In genomic region chr3:182809523-182809922, GRCh38 we compare ENCODE assay signal across 23 cellular contexts. TPM values are rescaled to one million over a fixed set of nuclear protein-coding genes. Genes with fewer than 3 reads are reported as not detected.
DNase-seq lines count a peak whose midpoint lies in the region; ATAC-seq and TF ChIP-seq lines count a peak whose summit lies in the region.
"Had no signal": no experiment of that assay in that cellular context is flagged by ENCODE, and none has a peak within 500 bp of the region (broad histone marks: within the 10 kb centered on the region; RNA-seq: fewer than 3 reads in every experiment).

No MANE protein-coding gene starts in this region.

- no peak overlapping the region for H3K4me2 ChIP-seq in PC-9
- H3K4me2 ChIP-seq: A549 had no signal

- H3K4me1 ChIP-seq in PC-9 (replicated peaks; ENCODE audit: insufficient read depth) (no peaks in the 10 kb centered on the region), adipocyte (ENCODE audit: control insufficient read depth, insufficient read depth, low read length) (peaks cover 36% of the 10 kb centered on the region)
- H3K4me1 ChIP-seq in CD8-positive, alpha-beta T cell (ENCODE audit: insufficient read depth, low read length): peaks cover 37% of the 10 kb centered on the region
- H3K4me1 ChIP-seq: A549 had no signal

- peaks cover 32% of the 10 kb centered on the region for H3K36me3 Mint-ChIP-seq in CD8-positive, alpha-beta T cell
- H3K36me3 Mint-ChIP-seq in type B pancreatic cell: peaks cover 6% of the 10 kb centered on the region

- no peak overlapping the region for H3K9ac ChIP-seq in adipocyte (ENCODE audit: low read length)

- no peaks in the 10 kb centered on the region for H3K9me2 ChIP-seq in PC-9 (ENCODE audit: insufficient read depth)

- 0 out of 2 replicates have a peak overlapping the region, but pooled peaks have one; percentile 0 for H3K27ac ChIP-seq in PC-9
- H3K27ac ChIP-seq in CD8-positive, alpha-beta T cell (ENCODE audit: low read depth, low read length): no peak overlapping the region
- H3K27ac ChIP-seq: A549, SJSA1 had no signal

- TF ChIP-seq CTCF in PC-9 (conservative IDR thresholded peaks at IDR 0.05) (no peak), foreskin fibroblast (IDR thresholded peaks at IDR 0.05; ENCODE audit: low read depth, low read length) (no peak), type B pancreatic cell (conservative IDR thresholded peaks at IDR 0.05) (no peak)
- TF ChIP-seq CTCF in CD8-positive, alpha-beta T cell (IDR thresholded peaks at IDR 0.05): no peak

- H3K9me3 ChIP-seq in PC-9 (ENCODE audit: insufficient read depth, low read depth): no peaks in the 10 kb centered on the region
- H3K9me3 ChIP-seq in adipocyte (ENCODE audit: control insufficient read depth, low read length): no peaks in the 10 kb centered on the region
- no peaks in the 10 kb centered on the region for H3K9me3 ChIP-seq in CD8-positive, alpha-beta T cell (ENCODE audit: low read length)
- H3K9me3 ChIP-seq: A549, SJSA1 had no signal

- H3K4me3 ChIP-seq in PC-9 (no peak overlapping the region), adipocyte (ENCODE audit: low read length) (no peak overlapping the region), foreskin fibroblast (ENCODE audit: low read depth in 1 of 2, low read length in 2 of 2) (no peak overlapping the region)
- no peak overlapping the region for H3K4me3 ChIP-seq in CD8-positive, alpha-beta T cell (ENCODE audit: low read depth, low read length)
- H3K4me3 ChIP-seq: A549, SJSA1 had no signal

- H2AFZ ChIP-seq in PC-9: no peak overlapping the region

- CTCF ChIA-PET in PC-9 (lab: Charles Lee): no interaction called here
- CTCF ChIA-PET in CD8-positive, alpha-beta T cell (lab: Charles Lee): no interaction called here

- peaks cover 73% of the 10 kb centered on the region for H3K4me1 Mint-ChIP-seq in CD8-positive, alpha-beta T cell (ENCODE audit: low read depth)
- H3K4me1 Mint-ChIP-seq in type B pancreatic cell (ENCODE audit: unreplicated experiment): peaks cover 15% of the 10 kb centered on the region

- ATAC-seq in CD8-positive, alpha-beta T cell: no peak
- ATAC-seq: A549, HCT116, Right ventricle myocardium inferior had no signal

- peak; percentile 41 for DNase-seq in EL
- peak in 1 of 2 experiments; percentile 66 for DNase-seq in PC-9
- DNase-seq in adipocyte (ENCODE audit: low read depth): peak; percentile 55
- DNase-seq in foreskin fibroblast: peak; percentile 9 to 44
- no peak for DNase-seq in AG20443 (ENCODE audit: low spot score)
- DNase-seq in CD8-positive, alpha-beta T cell: no peak
- no peak for DNase-seq in NOMO-1 treated with dmso at 0.1 percent for 144 hours (lab: John Stamatoyannopoulos, UW; ENCODE audit: unreplicated experiment)
- no peak for DNase-seq in type B pancreatic cell (ENCODE audit: extremely low spot score, unreplicated experiment)
- DNase-seq: CD4-positive, CD25-positive, alpha-beta regulatory T cell; DND-41; GDM1; GOT3; NCI-H1092; NCI-H1436; NCI-H1930; NCI-H2227 treated with DMSO at 0.1 percent for 48 hours; NCI-H510A; NK-92 treated with Interleukin-12 subunit alpha and Interleukin-12 subunit beta, amount 100 ng/mL, for 24 hours; OCI-M1 had no signal

- H3F3A ChIP-seq in PC-9 (ENCODE audit: insufficient read depth, low read depth): no peaks in the 10 kb centered on the region

- intact Hi-C loops in PC-9 (cut with micrococcal nuclease; ENCODE audit: unreplicated experiment): no loop called here
- intact Hi-C loops in CD8-positive, alpha-beta T cell (cut with DNase I, micrococcal nuclease): no loop called here

- H3K27me3 ChIP-seq in PC-9 (ENCODE audit: insufficient read depth, low read depth) (no peaks in the 10 kb centered on the region), adipocyte (replicated peaks; ENCODE audit: control insufficient read depth, insufficient read depth, low read length) (no peaks in the 10 kb centered on the region)
- no peaks in the 10 kb centered on the region for H3K27me3 ChIP-seq in CD8-positive, alpha-beta T cell (ENCODE audit: insufficient read depth, low read length)
- H3K27me3 ChIP-seq: SJSA1 had no signal

- H3K79me2 ChIP-seq in PC-9 (ENCODE audit: low read depth): peaks cover 76% of the 10 kb centered on the region

- H3K27me3 Mint-ChIP-seq in CD8-positive, alpha-beta T cell (ENCODE audit: low read depth): no peaks in the 10 kb centered on the region
- H3K27me3 Mint-ChIP-seq in type B pancreatic cell: no peaks in the 10 kb centered on the region
- H3K27me3 Mint-ChIP-seq: CD4-positive, CD25-positive, alpha-beta regulatory T cell had no signal

- no peaks in the 10 kb centered on the region for H3K9me3 Mint-ChIP-seq in CD8-positive, alpha-beta T cell
- H3K9me3 Mint-ChIP-seq in type B pancreatic cell: no peaks in the 10 kb centered on the region
- H3K9me3 Mint-ChIP-seq: CD4-positive, CD25-positive, alpha-beta regulatory T cell had no signal

- POLR2A ChIA-PET in PC-9 (lab: Charles Lee; ENCODE audit: unreplicated experiment): interaction anchor here (0.6 kb wide), 1 partner anchor 99 kb away, joined by 8 read pairs; no protein-coding TSS in a partner anchor
- POLR2A ChIA-PET in CD8-positive, alpha-beta T cell (lab: Charles Lee): no interaction called here

- H3K27ac Mint-ChIP-seq in CD8-positive, alpha-beta T cell: no peak overlapping the region
- H3K27ac Mint-ChIP-seq in type B pancreatic cell: no peak overlapping the region
- H3K27ac Mint-ChIP-seq: CD4-positive, CD25-positive, alpha-beta regulatory T cell had no signal

- H3K36me3 ChIP-seq in PC-9 (ENCODE audit: low read depth) (no peaks in the 10 kb centered on the region), adipocyte (ENCODE audit: control insufficient read depth, insufficient read depth, low read length, severe bottlenecking) (no peaks in the 10 kb centered on the region)
- no peaks in the 10 kb centered on the region for H3K36me3 ChIP-seq in CD8-positive, alpha-beta T cell (ENCODE audit: insufficient read depth, low read length)
- H3K36me3 ChIP-seq: SJSA1 had no signal

- no TSS peak for BruUV-seq in PC-9 (replicated peaks; lab: Mats Ljungman, UMichigan)

- no peak overlapping the region for H3K4me3 Mint-ChIP-seq in CD8-positive, alpha-beta T cell
- H3K4me3 Mint-ChIP-seq in type B pancreatic cell: no peak overlapping the region
- H3K4me3 Mint-ChIP-seq: CD4-positive, CD25-positive, alpha-beta regulatory T cell had no signal

- H4K20me1 ChIP-seq in PC-9 (ENCODE audit: insufficient read depth): no peaks in the 10 kb centered on the region

RNA-seq across cellular contexts. Expression of gene ATP11B, which starts 16.2 kb away (rescaled TPM):
- total RNA-seq in PC-9 (2021) (48.3 and 66.5 TPM in 2 replicates), type B pancreatic cell (ENCODE audit: low replicate concordance) (73.4 and 92.5 TPM in 2 replicates)
- 100 to 1,000 TPM; 122 to 125 TPM for total RNA-seq in CD8-positive, alpha-beta T cell

Comparison
In these comparisons a context has a peak if more than half of its experiments do, and no peak if none do; other contexts are left out.
1. DNase-seq: peak in EL (single experiment), adipocyte (single experiment) and foreskin fibroblast (2 of 2); none in AG20443 (single experiment), CD8-positive, alpha-beta T cell (0 of 7), NOMO-1 treated with dmso at 0.1 percent for 144 hours (single experiment) and type B pancreatic cell (single experiment).